In genomic region chr6:37818536-37819176, GRCh38 we compare ENCODE assay signal across 8 cellular contexts. TPM values are rescaled to one million over a fixed set of nuclear protein-coding genes. Genes with fewer than 3 reads are reported as not detected.
DNase-seq lines count a peak whose midpoint lies in the region; ATAC-seq, FAIRE-seq and TF ChIP-seq lines count a peak whose summit lies in the region.

No MANE protein-coding gene starts in this region.

- H2AFZ ChIP-seq in SU-DHL-6 (ENCODE audit: low read depth, low read length, severe bottlenecking) (peak overlapping the region; percentile 88), hepatocyte (peak overlapping the region; percentile 73)

- TF ChIP-seq CTCF in SU-DHL-6 (IDR thresholded peaks at IDR 0.05; ENCODE audit: insufficient read depth, low read length, poor library complexity, severe bottlenecking) (no peak), ascending aorta (IDR thresholded peaks at IDR 0.05) (no peak), hepatocyte (IDR thresholded peaks at IDR 0.05; ENCODE audit: poor library complexity) (no peak)

- H3K4me1 ChIP-seq in ascending aorta (peaks cover 0 to 25% of the 10 kb centered on the region in 2 donors), hepatocyte (ENCODE audit: insufficient read depth) (peaks cover 27% of the 10 kb centered on the region)

- H3K4me2 ChIP-seq in SU-DHL-6 (ENCODE audit: low read depth, low read length, poor library complexity, severe bottlenecking) (peak overlapping the region; percentile 77), hepatocyte (peak overlapping the region; percentile 85)

- peak overlapping the region; percentile 65 for H3K27ac ChIP-seq in SU-DHL-6 (ENCODE audit: low read depth, low read length)
- peak overlapping the region; percentile 91 for H3K27ac ChIP-seq in ascending aorta
- peak overlapping the region; percentile 95 for H3K27ac ChIP-seq in hepatocyte

- ATAC-seq in HG02623 (IDR thresholded peaks at IDR 0.05; ENCODE audit: unreplicated experiment), result peak; percentile 65

- H3K9me2 ChIP-seq in SU-DHL-6 (replicated peaks; ENCODE audit: insufficient read depth, low read length) (no peaks in the 10 kb centered on the region), hepatocyte (replicated peaks; ENCODE audit: insufficient read depth) (no peaks in the 10 kb centered on the region)

- H3K27me3 ChIP-seq in SU-DHL-6 (ENCODE audit: low read length) (no peaks in the 10 kb centered on the region), ascending aorta (no peaks in the 10 kb centered on the region), hepatocyte (no peaks in the 10 kb centered on the region)

- no peaks in the 10 kb centered on the region for H3K36me3 ChIP-seq in SU-DHL-6 (ENCODE audit: low read length)
- no peaks in the 10 kb centered on the region for H3K36me3 ChIP-seq in ascending aorta
- no peaks in the 10 kb centered on the region for H3K36me3 ChIP-seq in hepatocyte (replicated peaks; ENCODE audit: insufficient read depth, low read depth)

- DNase-seq in GM12892 (ENCODE audit: insufficient read length), result peak; percentile 87
- peak; percentile 94 for DNase-seq in NCI-H1105 (lab: John Stamatoyannopoulos, UW)
- DNase-seq in ascending aorta (ENCODE audit: low spot score in 2 of 2), result peak; percentile 83 to 98
- peak; percentile 98 for DNase-seq in hepatocyte (ENCODE audit: low spot score)
- DNase-seq in renal cortical epithelial cell (ENCODE audit: low read depth), result peak; percentile 86
- no peak for DNase-seq in inferior parietal cortex (ENCODE audit: extremely low spot score)

- H3K79me2 ChIP-seq in SU-DHL-6 (ENCODE audit: insufficient read depth, low read length) (peaks cover 36% of the 10 kb centered on the region), hepatocyte (peaks cover 45% of the 10 kb centered on the region)

- intact Hi-C loops in ascending aorta (cut with DNase I), result loop anchor here (1.0 to 5.0 kb wide), 3 partner anchors 27 to 121 kb away; partner anchors contain the start of gene MDGA1

- 2% methylated on average over 25 of the region's 27 CpGs for WGBS in hepatocyte (ENCODE audit: low lambda C conversion rate, missing lambda C conversion rate)

- H4K20me1 ChIP-seq in SU-DHL-6 (ENCODE audit: low read depth, low read length) (no peaks in the 10 kb centered on the region; the same call in 1 of the 2 replicates), hepatocyte (ENCODE audit: insufficient read depth, poor library complexity, severe bottlenecking) (peaks cover 32% of the 10 kb centered on the region)

- peak overlapping the region; percentile 80 for H3K9ac ChIP-seq in SU-DHL-6 (ENCODE audit: low read length)

- H3K4me3 ChIP-seq in SU-DHL-6 (ENCODE audit: insufficient read depth, low read length, poor library complexity, severe bottlenecking) (peak overlapping the region; percentile 87), ascending aorta (peak overlapping the region; percentile 60 to 92), hepatocyte (peak overlapping the region; percentile 28)

- TF ChIP-seq POLR2A in GM12892 (IDR thresholded peaks at IDR 0.05; ENCODE audit: low read depth, low read length), result peak; percentile 95

- FAIRE-seq in GM12892 (lab: Jason Lieb, UNC), result no peak

- no peaks in the 10 kb centered on the region for H3K9me3 ChIP-seq in SU-DHL-6 (ENCODE audit: insufficient read depth, low read length)
- no peaks in the 10 kb centered on the region for H3K9me3 ChIP-seq in ascending aorta
- H3K9me3 ChIP-seq in hepatocyte (ENCODE audit: low read depth), result no peaks in the 10 kb centered on the region

- peaks cover 12% of the 10 kb centered on the region for H3F3A ChIP-seq in SU-DHL-6 (ENCODE audit: insufficient read depth)

RNA-seq across cellular contexts. Expression of gene ZFAND3, which starts 0.9 kb away (rescaled TPM):
- polyA plus RNA-seq in GM12892 (2012; ENCODE audit: missing spikeins), result 44.3 TPM
- total RNA-seq in ascending aorta (32.7 TPM), hepatocyte (35.8 and 36.5 TPM in 2 replicates), renal cortical epithelial cell (16.0 and 62.2 TPM in 2 replicates)
- 50.0 and 51.1 TPM in 2 replicates for polyA plus RNA-seq in hepatocyte

Comparison
In these comparisons a context has a peak if more than half of its experiments do, and no peak if none do; other contexts are left out.
1. H3K4me3 ChIP-seq: peak in every context shown above with its lines; median percentile 87 in SU-DHL-6; 76 in ascending aorta; 28 in hepatocyte.